Comparison of ENCODE assay signal across 8 cellular contexts in the genomic region with DNA sequence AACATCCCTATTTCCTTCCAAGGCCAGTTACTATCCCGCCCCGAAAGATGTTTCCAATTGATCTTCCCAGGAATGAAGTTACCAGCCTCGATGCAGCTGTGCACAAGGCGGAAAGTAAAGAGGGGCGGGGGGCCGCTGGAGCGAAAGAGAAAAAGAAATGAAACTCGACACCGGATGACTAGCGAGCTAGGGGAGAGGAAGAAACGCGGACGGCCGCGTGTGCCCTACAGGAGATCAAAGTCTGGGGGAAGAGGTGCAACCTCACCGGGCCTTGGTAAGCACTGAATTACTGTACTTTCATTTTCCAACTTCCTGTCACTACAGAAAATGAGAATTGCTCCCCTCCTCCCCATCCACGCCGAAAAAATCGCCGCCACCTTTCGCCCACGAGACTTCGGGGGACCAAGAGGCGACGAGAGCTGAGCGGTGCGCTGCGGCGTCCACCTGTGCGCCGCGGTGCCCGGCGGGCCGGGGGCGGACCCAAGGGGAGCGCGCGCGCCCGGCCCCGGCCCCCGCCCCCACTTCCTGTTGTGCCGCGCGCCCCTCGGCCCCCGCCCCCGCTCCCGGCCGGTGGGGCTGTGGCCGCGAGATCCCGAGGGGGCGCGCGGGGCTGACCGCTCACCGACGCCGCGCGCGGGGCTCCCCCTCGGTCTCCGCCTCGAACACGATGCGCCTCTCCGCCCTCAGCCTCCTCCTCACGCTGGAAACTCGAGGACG.
A peak's percentile ranks its signal among the peaks of the same experiment; 100 is the strongest.
DNase-seq lines count a peak whose midpoint lies in the region; ATAC-seq lines count a peak whose summit lies in the region.

No MANE protein-coding gene starts in this region.

- DNase-seq in Ammon's horn (ENCODE audit: low spot score): peak; percentile 46
- DNase-seq in GM19238 (ENCODE audit: insufficient read length, low spot score): peak; percentile 74
- DNase-seq in NCI-H446 treated with DMSO at 0.1 percent for 48 hours (lab: John Stamatoyannopoulos, UW): peak; percentile 68
- DNase-seq in activated CD4-positive, CD25-positive, alpha-beta regulatory T cell treated with anti-CD3 and anti-CD28 coated beads, Interleukin-2, amount 50 U/mL, for 72 hours: peak; percentile 74
- DNase-seq in cerebellar cortex (ENCODE audit: low spot score): peak; percentile 67
- DNase-seq in kidney glomerular epithelial cell (lab: John Stamatoyannopoulos, UW): peak; percentile 79
- peak; percentile 47 to 73 (median 64) for DNase-seq in stimulated activated CD4-positive, alpha-beta T cell treated with anti-CD3 and anti-CD28 coated beads, Interleukin-1b, Interleukin-23, amount 100 ng/mL, for 24 hours (ENCODE audit: low read depth in 4 of 4, low spot score in 1 of 4)

- peak; percentile 64 for ATAC-seq in HG03432 (IDR thresholded peaks at IDR 0.05; ENCODE audit: unreplicated experiment)

Comparison
In these comparisons a context has a peak if more than half of its experiments do, and no peak if none do; other contexts are left out.
1. Peak in every context shown above with its lines: DNase-seq and ATAC-seq.